Comparison of ENCODE assay signal across 23 cellular contexts in the genomic region with DNA sequence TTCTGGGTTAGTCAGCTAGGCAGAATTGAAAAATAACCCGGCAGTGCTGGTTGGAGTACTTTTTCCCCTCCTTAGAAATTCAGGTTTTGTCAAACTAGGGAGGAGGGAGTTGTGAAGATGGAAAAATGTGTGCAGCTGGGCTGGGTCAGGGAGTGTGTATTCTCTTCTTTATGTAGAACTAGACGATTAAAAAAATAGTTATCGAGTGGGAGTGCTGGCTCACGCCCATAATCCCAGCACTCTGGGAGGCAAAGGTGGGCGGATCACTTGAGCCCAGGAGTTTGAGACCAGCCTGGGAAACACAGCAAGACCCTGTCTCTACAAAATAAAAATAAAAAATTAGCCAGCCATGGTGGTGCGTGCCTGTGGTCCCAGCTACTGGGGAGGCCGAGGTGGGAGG.
A peak's percentile ranks its signal among the peaks of the same experiment; 100 is the strongest.
DNase-seq lines count a peak whose midpoint lies in the region; TF ChIP-seq lines count a peak whose summit lies in the region.
"Had no signal": no experiment of that assay in that cellular context is flagged by ENCODE, and none has a peak within 500 bp of the region (broad histone marks: within the 10 kb centered on the region; RNA-seq: fewer than 3 reads in every experiment).

No MANE protein-coding gene starts in this region.

- H3K4me1 ChIP-seq in BLaER1 treated with 17β-estradiol and CSF1 and Interleukin-3, amounts not matched to agents 10 nM and 100 nM = peaks cover 43 to 59% (median 55%) of the 10 kb centered on the region in 10 experiments
- no peaks in the 10 kb centered on the region for H3K4me1 ChIP-seq in adrenal gland (replicated peaks in 1 of 2)

- no peak overlapping the region for H3K9ac ChIP-seq in BLaER1 treated with 17β-estradiol and CSF1 and Interleukin-3, amounts not matched to agents 10 nM and 100 nM
- H3K9ac ChIP-seq: GM23248 had no signal

- peaks cover 5% of the 10 kb centered on the region for H3K27me3 Mint-ChIP-seq in dendritic cell treated with granulocyte-macrophage colony-stimulating factor and Interleukin-4, amounts not matched to agents 40 ng/mL and 50 ng/mL, for 4 days
- peaks cover 4% of the 10 kb centered on the region for H3K27me3 Mint-ChIP-seq in nephron (ENCODE audit: low read depth)

- peak overlapping the region in 6 of 11 experiments; percentile 2 to 57 (median 44); a peak in 8 of 22 replicates for H3K4me2 ChIP-seq in BLaER1 treated with 17β-estradiol and CSF1 and Interleukin-3, amounts not matched to agents 10 nM and 100 nM

- intact Hi-C loops in dendritic cell treated with granulocyte-macrophage colony-stimulating factor and Interleukin-4, amounts not matched to agents 40 ng/mL and 50 ng/mL, for 4 days (cut with micrococcal nuclease) = no loop called here
- intact Hi-C loops in adrenal gland (cut with DNase I) = no loop called here

- H3K4me1 Mint-ChIP-seq in dendritic cell treated with granulocyte-macrophage colony-stimulating factor and Interleukin-4, amounts not matched to agents 40 ng/mL and 50 ng/mL, for 4 days (ENCODE audit: low read depth) = peaks cover 57% of the 10 kb centered on the region
- H3K4me1 Mint-ChIP-seq in nephron = peaks cover 55% of the 10 kb centered on the region

- no peak overlapping the region for H3K27ac ChIP-seq in BLaER1 treated with 17β-estradiol and CSF1 and Interleukin-3, amounts not matched to agents 10 nM and 100 nM
- H3K27ac ChIP-seq in temporal lobe (ENCODE audit: low read depth, low read length) (peak overlapping the region; percentile 99), adrenal gland (no peak overlapping the region)
- H3K27ac ChIP-seq: GM23248, SJSA1 had no signal

- H4K20me1 ChIP-seq in BLaER1 treated with 17β-estradiol and CSF1 and Interleukin-3, amounts not matched to agents 10 nM and 100 nM = no peaks in the 10 kb centered on the region

- no peaks in the 10 kb centered on the region for H3K36me3 ChIP-seq in BLaER1 treated with 17β-estradiol and CSF1 and Interleukin-3, amounts not matched to agents 10 nM and 100 nM
- no peaks in the 10 kb centered on the region for H3K36me3 ChIP-seq in adrenal gland (replicated peaks in 1 of 2)
- H3K36me3 ChIP-seq: HAP-1, SJSA1 had no signal

- DNase-seq in Kasumi-1 (lab: John Stamatoyannopoulos, UW) (no peak), adrenal gland (no peak), HUDEP-2 (lab: John Stamatoyannopoulos, UW; ENCODE audit: unreplicated experiment in 76 of 76) (no peak)
- DNase-seq: 8988T; Caco-2; CD8-positive, alpha-beta T cell; GM23248; Karpas-422; NCI-H1436; NCI-H187; NCI-H2081 treated with DMSO at 0.1 percent for 48 hours; NCI-H2171; NCI-H226; NCI-H510A; NCI-H69; Right ventricle myocardium superior; RPMI8226 had no signal

- H3K4me3 Mint-ChIP-seq in dendritic cell treated with granulocyte-macrophage colony-stimulating factor and Interleukin-4, amounts not matched to agents 40 ng/mL and 50 ng/mL, for 4 days = no peak overlapping the region
- no peak overlapping the region for H3K4me3 Mint-ChIP-seq in nephron
- H3K4me3 Mint-ChIP-seq: CD8-positive, alpha-beta T cell had no signal

- H3K9me3 ChIP-seq in BLaER1 treated with 17β-estradiol and CSF1 and Interleukin-3, amounts not matched to agents 10 nM and 100 nM (replicated peaks in 1 of 11) = no peaks in the 10 kb centered on the region
- no peaks in the 10 kb centered on the region for H3K9me3 ChIP-seq in adrenal gland (replicated peaks in 1 of 3)
- H3K9me3 ChIP-seq: Caco-2, HAP-1, SJSA1 had no signal

- H3K27me3 ChIP-seq in BLaER1 treated with 17β-estradiol and CSF1 and Interleukin-3, amounts not matched to agents 10 nM and 100 nM = no peaks in the 10 kb centered on the region
- H3K27me3 ChIP-seq in adrenal gland = no peaks in the 10 kb centered on the region
- H3K27me3 ChIP-seq: SJSA1 had no signal

- WGBS in adrenal gland, 4 donors = 85 to 91% (median 87%) methylated on average over 7 of the region's 7 CpGs

- H3K36me3 Mint-ChIP-seq in dendritic cell treated with granulocyte-macrophage colony-stimulating factor and Interleukin-4, amounts not matched to agents 40 ng/mL and 50 ng/mL, for 4 days (ENCODE audit: low read depth) = no peaks in the 10 kb centered on the region
- no peaks in the 10 kb centered on the region for H3K36me3 Mint-ChIP-seq in nephron (ENCODE audit: low read depth)
- H3K36me3 Mint-ChIP-seq: CD8-positive, alpha-beta T cell had no signal

- TF ChIP-seq POLR2A in adrenal gland (IDR thresholded peaks at IDR 0.05) = no peak

- H3K4me3 ChIP-seq in BLaER1 treated with 17β-estradiol and CSF1 and Interleukin-3, amounts not matched to agents 10 nM and 100 nM = no peak overlapping the region
- H3K4me3 ChIP-seq in adrenal gland = no peak overlapping the region
- H3K4me3 ChIP-seq: GM23248, HAP-1, SJSA1 had no signal

- no peak for TF ChIP-seq CTCF in nephron (IDR thresholded peaks at IDR 0.05; ENCODE audit: unreplicated experiment in 3 of 3)
- TF ChIP-seq CTCF in adrenal gland (IDR thresholded peaks at IDR 0.05) = no peak

- H3K9me3 Mint-ChIP-seq in dendritic cell treated with granulocyte-macrophage colony-stimulating factor and Interleukin-4, amounts not matched to agents 40 ng/mL and 50 ng/mL, for 4 days = no peaks in the 10 kb centered on the region
- H3K9me3 Mint-ChIP-seq in nephron = no peaks in the 10 kb centered on the region
- H3K9me3 Mint-ChIP-seq: CD8-positive, alpha-beta T cell had no signal

- peak overlapping the region; percentile 80 for H3K27ac Mint-ChIP-seq in dendritic cell treated with granulocyte-macrophage colony-stimulating factor and Interleukin-4, amounts not matched to agents 40 ng/mL and 50 ng/mL, for 4 days
- H3K27ac Mint-ChIP-seq in nephron = peak overlapping the region in 2 of 3 experiments; percentile 76 to 83
- H3K27ac Mint-ChIP-seq: CD8-positive, alpha-beta T cell had no signal
